Comparison of ENCODE assay signal across 8 cellular contexts in the genomic region with DNA sequence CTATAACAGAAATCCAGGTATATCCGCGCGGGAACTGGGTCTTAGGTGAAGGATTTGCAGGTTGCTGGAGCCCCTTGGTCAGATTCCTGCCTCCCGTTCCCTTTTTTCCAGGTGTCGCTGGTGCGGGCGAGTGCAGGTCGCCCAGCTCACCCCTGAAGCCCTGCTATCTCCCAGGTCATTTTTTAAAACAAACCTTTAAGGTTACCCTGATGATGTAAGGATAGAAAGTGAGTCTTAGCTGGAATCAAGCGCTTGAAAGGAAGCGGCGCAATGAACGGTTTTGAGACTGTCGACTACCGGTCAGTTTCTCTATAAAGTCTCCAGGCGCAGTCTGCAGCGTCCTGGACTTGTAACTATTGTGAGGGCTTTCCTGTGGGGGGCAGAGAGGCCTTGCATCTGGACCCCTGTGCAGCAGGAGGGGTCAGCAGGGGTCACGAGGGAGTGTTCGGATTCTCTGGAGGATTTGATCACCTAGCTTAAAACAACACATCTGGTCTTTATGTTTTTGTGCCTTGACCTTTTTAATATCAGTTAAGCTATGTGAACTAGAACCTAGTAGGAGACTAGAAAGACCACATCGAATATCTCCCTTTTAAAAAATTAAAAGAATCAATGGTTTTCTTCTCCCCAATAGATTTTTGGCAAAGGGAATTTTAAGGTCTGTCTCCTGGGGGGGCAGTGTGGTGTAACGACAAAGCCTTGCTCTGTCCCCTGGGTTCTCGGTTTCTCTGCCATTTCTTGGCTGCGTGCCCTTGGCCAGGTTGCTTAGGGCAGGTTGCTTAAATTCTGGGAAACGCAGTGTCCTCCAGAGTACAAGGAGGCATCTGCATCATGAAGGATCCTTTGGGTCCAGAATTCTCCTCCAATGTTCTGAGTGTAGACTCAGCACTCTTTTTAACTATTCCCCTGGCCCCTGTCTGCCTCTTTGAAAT. TPM values are rescaled to one million over a fixed set of nuclear protein-coding genes. Genes with fewer than 3 reads are reported as not detected.
DNase-seq lines count a peak whose midpoint lies in the region; ATAC-seq and TF ChIP-seq lines count a peak whose summit lies in the region.

No MANE protein-coding gene starts in this region.

- H4K91ac ChIP-seq in IMR-90 (ENCODE audit: insufficient read depth, low read depth, low read length) = peak overlapping the region; percentile 19

- H3K4me3 Mint-ChIP-seq in CD14-positive monocyte = peak overlapping the region; percentile 85 to 94

- H2BK20ac ChIP-seq in IMR-90 (ENCODE audit: low read depth, low read length) = peak overlapping the region; percentile 72

- H4K5ac ChIP-seq in IMR-90 (ENCODE audit: low read depth, low read length) = peak overlapping the region; percentile 10; the same call in 1 of the 2 replicates

- H3K14ac ChIP-seq in IMR-90 (replicated peaks; ENCODE audit: low read depth, low read length) = peak overlapping the region; percentile 30

- 22% methylated on average over 9 of the region's 23 CpGs; no CpG with 5 or more reads in 1 of the 2 experiments for WGBS in IMR-90 (ENCODE audit: extremely low coverage in 2 of 2, insufficient read length in 1 of 2), 2 experiments
- WGBS in lower leg skin, 2 donors = 12 to 17% methylated on average over 22 to 23 of the region's 23 CpGs

- no peak overlapping the region for H3K27ac Mint-ChIP-seq in CD14-positive monocyte

- H3K27me3 Mint-ChIP-seq in CD14-positive monocyte (ENCODE audit: low read depth in 3 of 3) = peaks cover 43 to 47% (median 46%) of the 10 kb centered on the region in 3 donors

- H2BK5ac ChIP-seq in IMR-90 (ENCODE audit: low read depth, low read length, poor library complexity, severe bottlenecking) = no peak overlapping the region

- dilution Hi-C loops in IMR-90 (cut with HindIII; ENCODE audit: low sequenced_read_pairs, unreplicated experiment) = no loop called here

- H3K79me1 ChIP-seq in IMR-90 (ENCODE audit: low read depth in 1 of 2, low read length in 2 of 2) = peaks cover 18 to 40% of the 10 kb centered on the region in 2 experiments; a peak in 3 of 4 replicates

- H3K56ac ChIP-seq in IMR-90 (ENCODE audit: extremely low read depth, insufficient read depth, low read length) = peak overlapping the region; percentile 71

- peaks cover 57% of the 10 kb centered on the region for H3K4me1 Mint-ChIP-seq in CD14-positive monocyte

- H2BK120ac ChIP-seq in IMR-90 (ENCODE audit: low read depth, low read length) = peak overlapping the region; percentile 81

- H4K20me1 ChIP-seq in IMR-90 (ENCODE audit: insufficient read depth, low read length) = peaks cover 4% of the 10 kb centered on the region; the same call in 1 of the 2 replicates

- no peak for DNase-seq in CD14-positive monocyte (ENCODE audit: low spot score)
- DNase-seq in IMR-90 = peak; percentile 30
- peak in 1 of 2 donors; percentile 32 for DNase-seq in breast epithelium (ENCODE audit: low spot score in 2 of 2)
- DNase-seq in lower leg skin (ENCODE audit: low spot score in 2 of 2) = no peak
- DNase-seq in upper lobe of right lung = no peak
- DNase-seq in NCI-H446 treated with DMSO at 0.1 percent for 48 hours (lab: John Stamatoyannopoulos, UW) = no peak
- no peak for DNase-seq in T-helper 9 cell
- DNase-seq in NCI-H226 = no peak

- H3K18ac ChIP-seq in IMR-90 (ENCODE audit: low read depth, low read length) = peak overlapping the region; percentile 56

- BruUV-seq in IMR-90 (replicated peaks; lab: Mats Ljungman, UMichigan) = TSS peak; percentile 62

- POLR2A ChIA-PET in IMR-90 (lab: Charles Lee; ENCODE audit: unreplicated experiment) = no interaction called here

- H3K4me2 ChIP-seq in IMR-90 (ENCODE audit: low read depth, low read length) = peak overlapping the region; percentile 71

- H3K9me3 ChIP-seq in IMR-90 (ENCODE audit: control insufficient read depth, insufficient read depth, low read length) = no peaks in the 10 kb centered on the region
- H3K9me3 ChIP-seq in breast epithelium = no peaks in the 10 kb centered on the region
- H3K9me3 ChIP-seq in upper lobe of right lung = no peaks in the 10 kb centered on the region

- H3K9ac ChIP-seq in IMR-90 (ENCODE audit: low read depth, low read length) = peak overlapping the region; percentile 83

- peak overlapping the region; percentile 49; the same call in 1 of the 2 replicates for H3K27ac ChIP-seq in IMR-90 (ENCODE audit: insufficient read depth, low read length)
- peak overlapping the region; percentile 81 to 84 for H3K27ac ChIP-seq in breast epithelium
- peak overlapping the region; percentile 61 for H3K27ac ChIP-seq in upper lobe of right lung

- H2BK15ac ChIP-seq in IMR-90 (ENCODE audit: low read depth, low read length) = peak overlapping the region; percentile 15; the same call in 2 of the 3 replicates

- in situ Hi-C loops in IMR-90 (cut with MboI; ENCODE audit: low sequenced_read_pairs) = no loop called here

- TF ChIP-seq POLR2A in IMR-90 (IDR thresholded peaks at IDR 0.05; ENCODE audit: low read depth, low read length) (no peak), breast epithelium (IDR thresholded peaks at IDR 0.05) (no peak), lower leg skin (IDR thresholded peaks at IDR 0.05) (no peak)

- TF ChIP-seq CTCF in CD14-positive monocyte (IDR thresholded peaks at IDR 0.05) (no peak), IMR-90 (conservative IDR thresholded peaks at IDR 0.05; ENCODE audit: low read depth, low read length) (no peak), breast epithelium (IDR thresholded peaks at IDR 0.05) (no peak), lower leg skin (IDR thresholded peaks at IDR 0.05) (no peak), upper lobe of right lung (IDR thresholded peaks at IDR 0.05) (no peak)

- H3K9me1 ChIP-seq in IMR-90 (ENCODE audit: insufficient read depth, low read length) = peaks cover 7% of the 10 kb centered on the region

- TF ChIP-seq RAD21 in IMR-90 (IDR thresholded peaks at IDR 0.05; ENCODE audit: low read length) = no peak

- H2AK9ac ChIP-seq in IMR-90 (replicated peaks; ENCODE audit: low read depth, low read length, poor library complexity) = no peak overlapping the region

- peak overlapping the region; percentile 91 for H3K23ac ChIP-seq in IMR-90 (ENCODE audit: low read depth, low read length)

- H2AK5ac ChIP-seq in IMR-90 (ENCODE audit: low read depth, low read length) = peak overlapping the region; percentile 46; the same call in 1 of the 2 replicates

- H3K36me3 Mint-ChIP-seq in CD14-positive monocyte = peaks cover 3 to 4% of the 10 kb centered on the region in 2 donors

- peak overlapping the region; percentile 10 to 41; a peak in 2 of 4 replicates for H4K8ac ChIP-seq in IMR-90 (ENCODE audit: low read depth in 2 of 2, low read length in 2 of 2)

- H3K27me3 ChIP-seq in IMR-90 (ENCODE audit: control insufficient read depth, insufficient read depth, low read length) (peaks cover 19% of the 10 kb centered on the region), breast epithelium (peaks cover 0 to 5% of the 10 kb centered on the region in 2 donors), upper lobe of right lung (peaks cover 35% of the 10 kb centered on the region)

- H3K4ac ChIP-seq in IMR-90 (ENCODE audit: low read depth, low read length) = peak overlapping the region; percentile 71

- H3K36me3 ChIP-seq in IMR-90 (ENCODE audit: control insufficient read depth, insufficient read depth, low read length) = no peaks in the 10 kb centered on the region
- no peaks in the 10 kb centered on the region for H3K36me3 ChIP-seq in breast epithelium
- H3K36me3 ChIP-seq in upper lobe of right lung = no peaks in the 10 kb centered on the region

- H3K4me3 ChIP-seq in IMR-90 (ENCODE audit: insufficient read depth, low read depth, low read length) (peak overlapping the region; percentile 74), breast epithelium (peak overlapping the region; percentile 43 to 76 (median 68)), lower leg skin (ENCODE audit: low read depth, poor library complexity, severe bottlenecking) (peak overlapping the region; percentile 24), upper lobe of right lung (peak overlapping the region; percentile 60)

- intact Hi-C loops in CD14-positive monocyte (cut with micrococcal nuclease) = no loop called here
- intact Hi-C loops in IMR-90 (cut with micrococcal nuclease) = loop anchor here (2.0 to 5.0 kb wide), 5 partner anchors 117 to 337 kb away; no protein-coding TSS in a partner anchor
- intact Hi-C loops in breast epithelium (cut with DNase I; ENCODE audit: low total_unique reads) = loop anchor here (10.0 kb wide), 1 partner anchor 1945 kb away; no protein-coding TSS in a partner anchor
- intact Hi-C loops in lower leg skin (cut with DNase I; ENCODE audit: low total_unique reads) = no loop called here
- intact Hi-C loops in upper lobe of right lung (cut with DNase I) = no loop called here

- H3K4me1 ChIP-seq in IMR-90 (ENCODE audit: control insufficient read depth, insufficient read depth, low read length) = peaks cover 16% of the 10 kb centered on the region
- H3K4me1 ChIP-seq in breast epithelium = peaks cover 5 to 8% of the 10 kb centered on the region in 2 donors
- H3K4me1 ChIP-seq in upper lobe of right lung = peaks cover 14% of the 10 kb centered on the region

- CTCF ChIA-PET in IMR-90 (lab: Yijun Ruan, JAX) = interaction anchor here (1.0 kb wide), 2 partner anchors 120 to 301 kb away, joined by 3 read pairs; no protein-coding TSS in a partner anchor

- peaks cover 0 to 8% (median 2%) of the 10 kb centered on the region in 7 donors for H3K9me3 Mint-ChIP-seq in CD14-positive monocyte

- no peak for ATAC-seq in IMR-90 (ENCODE audit: low read depth)
- peak; percentile 5 for ATAC-seq in upper lobe of right lung

- peak overlapping the region; percentile 90 for H2AFZ ChIP-seq in IMR-90 (replicated peaks; ENCODE audit: low read length, poor library complexity)

TF ChIP-seq in IMR-90, 13 proteins besides CTCF, POLR2A, EP300 and RAD21:
- TF ChIP-seq RCOR1 (IDR thresholded peaks at IDR 0.05; ENCODE audit: insufficient replicate concordance, low read length) (no peak), NFE2L2 (IDR thresholded peaks at IDR 0.05; ENCODE audit: low read depth, low read length) (no peak), MAZ (IDR thresholded peaks at IDR 0.05; ENCODE audit: borderline replicate concordance, low read depth, low read length) (no peak)

RNA-seq across cellular contexts. Expression of gene KIT, which starts 1.7 kb away (rescaled TPM):
- polyA plus RNA-seq in CD14-positive monocyte = not detected
- 5.9 and 6.9 TPM in 2 replicates for total RNA-seq in IMR-90 (2012; rRNA removed)
- 2.9 and 3.3 TPM in 2 replicates for polyA plus RNA-seq in IMR-90 (2012; rRNA removed)
- polyA plus RNA-seq in IMR-90 (2012; cell fraction: cytosol; rRNA removed) = 4.5 and 4.9 TPM in 2 replicates
- 11.2 and 13.0 TPM in 2 replicates for polyA plus RNA-seq in IMR-90 (2012; cell fraction: nucleus; rRNA removed; ENCODE audit: low replicate concordance)
- total RNA-seq in breast epithelium = 100 to 1,000 TPM in 1 of 3 donors, 10 to 100 TPM in 2; 23.2 to 297 (median 75.4) TPM
- 10 to 100 TPM; 26.1 to 54.7 (median 36.2) TPM for total RNA-seq in lower leg skin
- 33.3 TPM for total RNA-seq in upper lobe of right lung

Comparison
In these comparisons a context has a peak if more than half of its experiments do, and no peak if none do; other contexts are left out.
1. H3K4me3 ChIP-seq: peak in every context shown above with its lines; median percentile 74 in IMR-90; 68 in breast epithelium; 60 in upper lobe of right lung; 24 in lower leg skin.
2. intact Hi-C loops: an anchor here in IMR-90 (2.0 to 5.0 kb wide) and breast epithelium (10.0 kb wide); none called in CD14-positive monocyte, lower leg skin and upper lobe of right lung.